Comparison of ENCODE assay signal across 1 cellular context in genomic region chr13:54611400-54611799, GRCh38.
TF ChIP-seq lines count a peak whose summit lies in the region.

No MANE protein-coding gene starts in this region.

TF ChIP-seq in GM23338, 12 proteins besides CTCF, POLR2A, EP300 and RAD21 (continued from another document):
- no peak for TF ChIP-seq ZNF462 (CRISPR knock-in tag; IDR thresholded peaks at IDR 0.05)
- no peak for TF ChIP-seq REST (IDR thresholded peaks at IDR 0.05; ENCODE audit: unreplicated experiment)
- TF ChIP-seq STAT1 (IDR thresholded peaks at IDR 0.05; ENCODE audit: unreplicated experiment): no peak
- no peak for TF ChIP-seq NANOG (IDR thresholded peaks at IDR 0.05; ENCODE audit: borderline replicate concordance)
- no peak for TF ChIP-seq POLR2AphosphoS5 (IDR thresholded peaks at IDR 0.05; ENCODE audit: low read depth)
